7 cellular contexts compared by ENCODE assay signal in the genomic region with DNA sequence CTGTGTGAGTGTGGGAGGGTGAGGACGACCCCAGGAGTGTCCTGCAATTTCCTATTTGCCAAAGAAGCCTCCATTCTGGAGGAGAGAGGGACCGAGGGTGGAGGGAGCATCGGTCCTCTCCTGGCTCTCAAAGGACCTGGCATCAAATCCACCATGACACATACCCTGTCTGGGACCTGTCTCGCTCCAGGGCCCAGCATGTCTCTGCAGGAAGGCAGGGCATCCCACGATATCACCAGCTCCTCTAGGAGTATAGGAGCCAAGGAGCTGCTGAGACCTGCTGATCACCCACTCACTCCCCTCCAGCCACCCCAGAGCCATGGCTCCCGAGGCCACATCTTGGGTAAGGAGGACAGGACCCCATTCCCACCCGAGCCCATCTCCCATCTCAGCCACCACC. TPM values are rescaled to one million over a fixed set of nuclear protein-coding genes. Genes with fewer than 3 reads are reported as not detected.
"Had no signal": no experiment of that assay in that cellular context is flagged by ENCODE, and none has a peak within 500 bp of the region (broad histone marks: within the 10 kb centered on the region; RNA-seq: fewer than 3 reads in every experiment).

No MANE protein-coding gene starts in this region.

RNA-seq across cellular contexts. Expression of gene IGFL1, which starts 33.6 kb away (rescaled TPM):
- total RNA-seq: GM23248, H4, H7, HepG2, HFFc6, HT1080 had no signal
- polyA plus RNA-seq: GM23248, HepG2, IgD-negative memory B cell had no signal

RNA-seq across cellular contexts. Expression of gene IGFL2, which starts 47.9 kb away (rescaled TPM):
- total RNA-seq: GM23248, H4, HepG2, HFFc6, HT1080 had no signal
- polyA plus RNA-seq: GM23248, HepG2, IgD-negative memory B cell had no signal
